Comparison of ENCODE assay signal across 8 cellular contexts in genomic region chrX:130091976-130092522, GRCh38. TPM values are rescaled to one million over a fixed set of nuclear protein-coding genes. Genes with fewer than 3 reads are reported as not detected.
DNase-seq lines count a peak whose midpoint lies in the region; ATAC-seq and TF ChIP-seq lines count a peak whose summit lies in the region.

No MANE protein-coding gene starts in this region.

- intact Hi-C loops in heart right ventricle (cut with DNase I), result no loop called here

- H3K36me3 ChIP-seq in heart right ventricle (no peaks in the 10 kb centered on the region), MG63 (no peaks in the 10 kb centered on the region)

- 43 to 46% methylated on average over 6 to 9 of the region's 10 CpGs for WGBS in heart right ventricle, 2 donors

- H3K27me3 ChIP-seq in heart right ventricle, result no peaks in the 10 kb centered on the region
- no peaks in the 10 kb centered on the region for H3K27me3 ChIP-seq in MG63

- ATAC-seq in GM21737 (IDR thresholded peaks at IDR 0.05; ENCODE audit: unreplicated experiment), result peak; percentile 98
- peak; percentile 43 to 79 (median 65) for ATAC-seq in heart right ventricle

- H3K9me3 ChIP-seq in heart right ventricle (no peaks in the 10 kb centered on the region), MG63 (no peaks in the 10 kb centered on the region)

- peak overlapping the region in 4 of 10 donors; percentile 5 to 89 (median 17) for H3K27ac ChIP-seq in heart right ventricle

- H3K4me3 ChIP-seq in heart right ventricle (peak overlapping the region in 1 of 10 donors; percentile 41), MG63 (no peak overlapping the region)

- peak; percentile 78 to 85 for DNase-seq in Kasumi-1 (lab: John Stamatoyannopoulos, UW)
- peak; percentile 82 to 84 for DNase-seq in activated CD4-positive, alpha-beta T cell treated with anti-CD3 and anti-CD28 coated beads, Interleukin-2, amount 50 U/mL, for 48 hours
- peak in 1 of 2 donors; percentile 33 for DNase-seq in heart right ventricle
- peak; percentile 68 for DNase-seq in stimulated activated CD8-positive, alpha-beta memory T cell treated with anti-CD3 and anti-CD28 coated beads, Interleukin-12 subunit alpha, Interleukin-12 subunit beta, amount 100 ng/mL, for 1 hour (ENCODE audit: low read depth)
- DNase-seq in MG63, result no peak
- no peak for DNase-seq in NCI-H2029 treated with DMSO at 0.1 percent for 48 hours (lab: John Stamatoyannopoulos, UW)

- H3K4me1 ChIP-seq in heart right ventricle, result peaks cover 0 to 56% (median 0%) of the 10 kb centered on the region in 9 donors

- TF ChIP-seq CTCF in GM12874 (IDR thresholded peaks at IDR 0.05; ENCODE audit: insufficient read depth, low read depth, low read length), result peak; percentile 30
- TF ChIP-seq CTCF in heart right ventricle (IDR thresholded peaks at IDR 0.05), result peak in 1 of 9 donors; percentile 6

RNA-seq across cellular contexts. Expression of gene ELF4, which starts 18.2 kb away (rescaled TPM):
- total RNA-seq in heart right ventricle, result 1 to 10 TPM; 1.8 to 8.6 (median 2.7) TPM
- polyA plus RNA-seq in heart right ventricle, result 1 to 10 TPM; 1.8 to 4.1 TPM
- 5.9 and 6.3 TPM in 2 replicates for total RNA-seq in MG63 (2014; rRNA removed; shearing (Covaris generic); ENCODE audit: low replicate concordance)

Comparison
In these comparisons a context has a peak if more than half of its experiments do, and no peak if none do; other contexts are left out.
1. DNase-seq: peak in Kasumi-1 (2 of 2), activated CD4-positive, alpha-beta T cell treated with anti-CD3 and anti-CD28 coated beads, Interleukin-2, amount 50 U/mL, for 48 hours (2 of 2) and stimulated activated CD8-positive, alpha-beta memory T cell treated with anti-CD3 and anti-CD28 coated beads, Interleukin-12 subunit alpha, Interleukin-12 subunit beta, amount 100 ng/mL, for 1 hour (single experiment); none in MG63 (single experiment) and NCI-H2029 treated with DMSO at 0.1 percent for 48 hours (single experiment).